Comparison of ENCODE assay signal across 31 cellular contexts in genomic region chr5:4098226-4098625, GRCh38.
"Had no signal": no experiment of that assay in that cellular context is flagged by ENCODE, and none has a peak within 500 bp of the region (broad histone marks: within the 10 kb centered on the region; RNA-seq: fewer than 3 reads in every experiment).

No MANE protein-coding gene starts in this region.

- H3K27me3 ChIP-seq: adrenal gland, body of pancreas, brain microvascular endothelial cell, breast epithelium had no signal

- H3K9me3 ChIP-seq: adrenal gland, body of pancreas, breast epithelium had no signal

- H3K27ac ChIP-seq: adrenal gland, body of pancreas, brain microvascular endothelial cell, breast epithelium, VCaP had no signal

- H3K4me3 ChIP-seq: adrenal gland, body of pancreas, breast epithelium had no signal

- H3K4me1 ChIP-seq: adrenal gland, body of pancreas, breast epithelium had no signal

- ATAC-seq: activated CD8-positive, alpha-beta T cell treated with anti-CD3 and anti-CD28 coated beads for 36 hours; activated naive CD4-positive, alpha-beta T cell treated with anti-CD3 and anti-CD28 coated beads, Interleukin-2, amount 50 U/mL, for 72 hours; activated T-cell treated with anti-CD3 and anti-CD28 coated beads, Interleukin-2, amount 50 U/mL, for 4 hours; activated T-cell treated with anti-CD3 and anti-CD28 coated beads, Interleukin-2, amount 50 U/mL, for 72 hours; activated T-helper 17 cell treated with anti-CD3 and anti-CD28 coated beads, Interleukin-2, amount 50 U/mL, for 72 hours; body of pancreas had no signal

- H3K36me3 ChIP-seq: adrenal gland, brain microvascular endothelial cell, breast epithelium had no signal

- DNase-seq: activated B cell treated with CpG ODN at 0.5 μM for 24 hours; activated CD4-positive, alpha-beta memory T cell treated with anti-CD3 and anti-CD28 coated beads for 36 hours; activated CD4-positive, alpha-beta T cell treated with anti-CD3 and anti-CD28 coated beads for 4 hours; activated CD4-positive, alpha-beta T cell treated with anti-CD3 and anti-CD28 coated beads, Interleukin-2, amount 10 ng/mL, durations not matched to agents 24 days and 14 days; activated CD4-positive, alpha-beta T cell treated with anti-CD3 and anti-CD28 coated beads, Interleukin-2, amount 50 U/mL, for 1 hour; activated CD4-positive, alpha-beta T cell treated with anti-CD3 and anti-CD28 coated beads, Interleukin-2, amount 50 U/mL, for 4 hours; activated CD4-positive, CD25-positive, alpha-beta regulatory T cell treated with anti-CD3 and anti-CD28 coated beads, Interleukin-2, amount 50 U/mL, for 72 hours; activated CD8-positive, alpha-beta memory T cell treated with anti-CD3 and anti-CD28 coated beads, Interleukin-2, amount 50 U/mL, for 4 hours; activated CD8-positive, alpha-beta T cell treated with anti-CD3 and anti-CD28 coated beads for 36 hours; activated effector memory CD4-positive, alpha-beta T cell treated with anti-CD3 and anti-CD28 coated beads, Interleukin-2, amount 50 U/mL, for 16 hours; activated gamma-delta T cell treated with Interleukin-2 at 50 U/mL for 16 hours; activated naive CD4-positive, alpha-beta T cell; activated naive CD4-positive, alpha-beta T cell treated with anti-CD3 and anti-CD28 coated beads for 36 hours; activated naive CD4-positive, alpha-beta T cell treated with anti-CD3 and anti-CD28 coated beads, Interleukin-2, amount 50 U/mL, for 16 hours; activated naive CD8-positive, alpha-beta T cell treated with anti-CD3 and anti-CD28 coated beads for 36 hours; activated T-cell treated with anti-CD3 and anti-CD28 coated beads for 4 hours; activated T-cell treated with anti-CD3 and anti-CD28 coated beads, Interleukin-2, amount 50 U/mL, for 1 hour; activated T-cell treated with anti-CD3 and anti-CD28 coated beads, Interleukin-2, amount 50 U/mL, for 4 hours; activated T-cell treated with anti-CD3 and anti-CD28 coated beads, Interleukin-2, amount 50 U/mL, for 72 hours; adrenal gland; amniotic stem cell; aorta; body of pancreas; brain microvascular endothelial cell; central memory CD4-positive, alpha-beta T cell; T-helper 2 cell; T-helper 9 cell had no signal
